In the genomic region with DNA sequence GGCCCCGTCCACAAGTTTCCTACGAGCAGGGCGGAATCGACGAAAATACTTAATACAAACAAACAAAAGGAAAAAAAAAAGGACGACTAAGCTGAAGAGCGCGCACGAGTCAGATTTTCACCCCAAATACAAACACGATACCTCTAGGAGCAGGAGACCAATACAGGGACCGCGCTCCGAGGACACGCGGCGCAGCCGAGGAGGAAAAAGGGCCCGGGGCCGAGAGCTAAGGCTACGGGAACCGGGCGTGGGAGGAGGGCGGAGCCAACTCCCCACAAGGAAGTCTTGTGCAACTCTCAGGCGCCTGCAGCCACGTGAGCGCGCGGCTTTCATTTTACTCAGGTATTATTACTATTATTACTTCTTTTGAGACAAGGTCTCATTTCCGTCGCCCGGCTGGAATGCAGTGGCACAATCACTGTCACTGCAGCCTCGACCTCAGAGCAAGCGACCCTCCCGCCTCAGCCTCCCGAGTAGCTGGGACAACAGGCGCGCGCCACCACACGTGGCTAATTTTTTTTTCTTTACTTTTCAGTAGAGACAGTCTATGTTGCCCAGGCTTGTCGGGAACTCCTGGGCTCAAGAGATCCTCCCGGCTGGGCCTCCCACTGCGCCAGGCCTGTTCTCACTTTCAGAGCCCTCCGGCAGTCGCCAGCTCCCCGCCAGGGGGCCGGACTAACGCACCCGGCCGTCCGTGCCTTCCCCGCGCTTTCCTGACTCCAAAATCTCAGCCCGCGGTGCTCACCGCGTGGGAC, we compare ENCODE assay signal across 1 cellular context.
TF ChIP-seq lines count a peak whose summit lies in the region.

No MANE protein-coding gene starts in this region.

TF ChIP-seq in K562, 482 proteins besides CTCF, POLR2A, EP300 and RAD21 (continued from another document and continues in another):
- 0 out of 2 replicates have a peak, but pooled peaks have one; percentile 27 for TF ChIP-seq HSF4 (CRISPR knock-in tag; IDR thresholded peaks at IDR 0.05; ENCODE audit: borderline replicate concordance)
- no peak for TF ChIP-seq KLF10 (CRISPR knock-in tag; IDR thresholded peaks at IDR 0.05)
- TF ChIP-seq NR2C2 (CRISPR knock-in tag; IDR thresholded peaks at IDR 0.05): peak; percentile 55; the same call in 1 of the 2 replicates
- TF ChIP-seq NR2C2 (tag; IDR thresholded peaks at IDR 0.05): no peak
- TF ChIP-seq ELF4 (CRISPR knock-in tag; IDR thresholded peaks at IDR 0.05): no peak
- no peak for TF ChIP-seq XRCC5 (IDR thresholded peaks at IDR 0.05; ENCODE audit: low read depth, low read length)
- peak; percentile 27 to 48; a peak in 1 of 4 replicates for TF ChIP-seq MAZ (CRISPR knock-in tag; conservative IDR thresholded peaks at IDR 0.05 in 1 of 2, IDR thresholded peaks at IDR 0.05 in 1 of 2)
- peak; percentile 56; the same call in 1 of the 2 replicates for TF ChIP-seq NFATC3 (IDR thresholded peaks at IDR 0.05)
- TF ChIP-seq BACH1 (tag; IDR thresholded peaks at IDR 0.05): no peak
- TF ChIP-seq ZBTB7A (IDR thresholded peaks at IDR 0.05; ENCODE audit: borderline replicate concordance, control insufficient read depth, low read depth, low read length): peak; percentile 13; the same call in 1 of the 2 replicates
- TF ChIP-seq MTA1 (IDR thresholded peaks at IDR 0.05; ENCODE audit: borderline replicate concordance): 0 out of 2 replicates have a peak, but pooled peaks have one; percentile 43
- peak; percentile 82 for TF ChIP-seq RAD51 (IDR thresholded peaks at IDR 0.05; ENCODE audit: borderline replicate concordance, low read depth)
- TF ChIP-seq, protein P1, sequence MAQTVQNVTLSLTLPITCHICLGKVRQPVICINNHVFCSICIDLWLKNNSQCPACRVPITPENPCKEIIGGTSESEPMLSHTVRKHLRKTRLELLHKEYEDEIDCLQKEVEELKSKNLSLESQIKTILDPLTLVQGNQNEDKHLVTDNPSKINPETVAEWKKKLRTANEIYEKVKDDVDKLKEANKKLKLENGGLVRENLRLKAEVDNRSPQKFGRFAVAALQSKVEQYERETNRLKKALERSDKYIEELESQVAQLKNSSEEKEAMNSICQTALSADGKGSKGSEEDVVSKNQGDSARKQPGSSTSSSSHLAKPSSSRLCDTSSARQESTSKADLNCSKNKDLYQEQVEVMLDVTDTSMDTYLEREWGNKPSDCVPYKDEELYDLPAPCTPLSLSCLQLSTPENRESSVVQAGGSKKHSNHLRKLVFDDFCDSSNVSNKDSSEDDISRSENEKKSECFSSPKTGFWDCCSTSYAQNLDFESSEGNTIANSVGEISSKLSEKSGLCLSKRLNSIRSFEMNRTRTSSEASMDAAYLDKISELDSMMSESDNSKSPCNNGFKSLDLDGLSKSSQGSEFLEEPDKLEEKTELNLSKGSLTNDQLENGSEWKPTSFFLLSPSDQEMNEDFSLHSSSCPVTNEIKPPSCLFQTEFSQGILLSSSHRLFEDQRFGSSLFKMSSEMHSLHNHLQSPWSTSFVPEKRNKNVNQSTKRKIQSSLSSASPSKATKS (CRISPR knock-in tag; IDR thresholded peaks at IDR 0.05): no peak
- TF ChIP-seq CBX5 (IDR thresholded peaks at IDR 0.05; ENCODE audit: borderline replicate concordance, low read depth): peak; percentile 62; the same call in 1 of the 2 replicates
- no peak; a peak in 1 of 6 replicates for TF ChIP-seq ZBTB11 (CRISPR knock-in tag; IDR thresholded peaks at IDR 0.05)
- no peak for TF ChIP-seq PTBP1 (IDR thresholded peaks at IDR 0.05; ENCODE audit: low read depth, low read length)
- TF ChIP-seq TCF3 (CRISPR knock-in tag; IDR thresholded peaks at IDR 0.05): peak; percentile 29; the same call in 1 of the 2 replicates
- TF ChIP-seq KAT8 (IDR thresholded peaks at IDR 0.05; ENCODE audit: low read depth): no peak
- TF ChIP-seq USF2 (CRISPR knock-in tag; IDR thresholded peaks at IDR 0.05): peak; percentile 85
- no peak; the same call in 1 of the 2 replicates for TF ChIP-seq STAG1 (CRISPR knock-in tag; IDR thresholded peaks at IDR 0.05; ENCODE audit: borderline replicate concordance)
- TF ChIP-seq ETV5 (CRISPR knock-in tag; IDR thresholded peaks at IDR 0.05; ENCODE audit: low read depth): peak; percentile 75
- no peak for TF ChIP-seq SRSF1 (IDR thresholded peaks at IDR 0.05; ENCODE audit: low read depth, low read length)
- TF ChIP-seq GTF2B (IDR thresholded peaks at IDR 0.05; ENCODE audit: extremely low read depth, insufficient read length): peak; percentile 65
- TF ChIP-seq PHB2 (IDR thresholded peaks at IDR 0.05; ENCODE audit: low read depth): no peak; the same call in 1 of the 2 replicates
- peak; percentile 97 for TF ChIP-seq MYC (IDR thresholded peaks at IDR 0.05; ENCODE audit: low read depth, low read length)
- TF ChIP-seq MYC (CRISPR knock-in tag; IDR thresholded peaks at IDR 0.05; ENCODE audit: borderline replicate concordance, low read depth): peak; percentile 75; the same call in 1 of the 2 replicates
- no peak for TF ChIP-seq ZNF280B (CRISPR knock-in tag; IDR thresholded peaks at IDR 0.05)
- no peak for TF ChIP-seq MYBL2 (IDR thresholded peaks at IDR 0.05; ENCODE audit: low read depth)
- TF ChIP-seq MYBL2 (CRISPR knock-in tag; IDR thresholded peaks at IDR 0.05; ENCODE audit: borderline replicate concordance): no peak
- TF ChIP-seq PHF8 (IDR thresholded peaks at IDR 0.05; ENCODE audit: borderline replicate concordance, low read length): peak; percentile 75
- TF ChIP-seq TEAD2 (tag; IDR thresholded peaks at IDR 0.05): peak; percentile 78
- TF ChIP-seq STAT5B (CRISPR knock-in tag; IDR thresholded peaks at IDR 0.05): no peak
- TF ChIP-seq, protein P2, sequence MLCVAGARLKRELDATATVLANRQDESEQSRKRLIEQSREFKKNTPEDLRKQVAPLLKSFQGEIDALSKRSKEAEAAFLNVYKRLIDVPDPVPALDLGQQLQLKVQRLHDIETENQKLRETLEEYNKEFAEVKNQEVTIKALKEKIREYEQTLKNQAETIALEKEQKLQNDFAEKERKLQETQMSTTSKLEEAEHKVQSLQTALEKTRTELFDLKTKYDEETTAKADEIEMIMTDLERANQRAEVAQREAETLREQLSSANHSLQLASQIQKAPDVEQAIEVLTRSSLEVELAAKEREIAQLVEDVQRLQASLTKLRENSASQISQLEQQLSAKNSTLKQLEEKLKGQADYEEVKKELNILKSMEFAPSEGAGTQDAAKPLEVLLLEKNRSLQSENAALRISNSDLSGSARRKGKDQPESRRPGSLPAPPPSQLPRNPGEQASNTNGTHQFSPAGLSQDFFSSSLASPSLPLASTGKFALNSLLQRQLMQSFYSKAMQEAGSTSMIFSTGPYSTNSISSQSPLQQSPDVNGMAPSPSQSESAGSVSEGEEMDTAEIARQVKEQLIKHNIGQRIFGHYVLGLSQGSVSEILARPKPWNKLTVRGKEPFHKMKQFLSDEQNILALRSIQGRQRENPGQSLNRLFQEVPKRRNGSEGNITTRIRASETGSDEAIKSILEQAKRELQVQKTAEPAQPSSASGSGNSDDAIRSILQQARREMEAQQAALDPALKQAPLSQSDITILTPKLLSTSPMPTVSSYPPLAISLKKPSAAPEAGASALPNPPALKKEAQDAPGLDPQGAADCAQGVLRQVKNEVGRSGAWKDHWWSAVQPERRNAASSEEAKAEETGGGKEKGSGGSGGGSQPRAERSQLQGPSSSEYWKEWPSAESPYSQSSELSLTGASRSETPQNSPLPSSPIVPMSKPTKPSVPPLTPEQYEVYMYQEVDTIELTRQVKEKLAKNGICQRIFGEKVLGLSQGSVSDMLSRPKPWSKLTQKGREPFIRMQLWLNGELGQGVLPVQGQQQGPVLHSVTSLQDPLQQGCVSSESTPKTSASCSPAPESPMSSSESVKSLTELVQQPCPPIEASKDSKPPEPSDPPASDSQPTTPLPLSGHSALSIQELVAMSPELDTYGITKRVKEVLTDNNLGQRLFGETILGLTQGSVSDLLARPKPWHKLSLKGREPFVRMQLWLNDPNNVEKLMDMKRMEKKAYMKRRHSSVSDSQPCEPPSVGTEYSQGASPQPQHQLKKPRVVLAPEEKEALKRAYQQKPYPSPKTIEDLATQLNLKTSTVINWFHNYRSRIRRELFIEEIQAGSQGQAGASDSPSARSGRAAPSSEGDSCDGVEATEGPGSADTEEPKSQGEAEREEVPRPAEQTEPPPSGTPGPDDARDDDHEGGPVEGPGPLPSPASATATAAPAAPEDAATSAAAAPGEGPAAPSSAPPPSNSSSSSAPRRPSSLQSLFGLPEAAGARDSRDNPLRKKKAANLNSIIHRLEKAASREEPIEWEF (CRISPR knock-in tag; IDR thresholded peaks at IDR 0.05): peak; percentile 69; the same call in 1 of the 2 replicates
- TF ChIP-seq, protein P3, sequence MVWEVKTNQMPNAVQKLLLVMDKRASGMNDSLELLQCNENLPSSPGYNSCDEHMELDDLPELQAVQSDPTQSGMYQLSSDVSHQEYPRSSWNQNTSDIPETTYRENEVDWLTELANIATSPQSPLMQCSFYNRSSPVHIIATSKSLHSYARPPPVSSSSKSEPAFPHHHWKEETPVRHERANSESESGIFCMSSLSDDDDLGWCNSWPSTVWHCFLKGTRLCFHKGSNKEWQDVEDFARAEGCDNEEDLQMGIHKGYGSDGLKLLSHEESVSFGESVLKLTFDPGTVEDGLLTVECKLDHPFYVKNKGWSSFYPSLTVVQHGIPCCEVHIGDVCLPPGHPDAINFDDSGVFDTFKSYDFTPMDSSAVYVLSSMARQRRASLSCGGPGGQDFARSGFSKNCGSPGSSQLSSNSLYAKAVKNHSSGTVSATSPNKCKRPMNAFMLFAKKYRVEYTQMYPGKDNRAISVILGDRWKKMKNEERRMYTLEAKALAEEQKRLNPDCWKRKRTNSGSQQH (CRISPR knock-in tag; IDR thresholded peaks at IDR 0.05): no peak
- no peak; the same call in 1 of the 2 replicates for TF ChIP-seq FOSL1 (tag; conservative IDR thresholded peaks at IDR 0.05)
- peak; percentile 88 for TF ChIP-seq TRIM28 (IDR thresholded peaks at IDR 0.05)
- no peak for TF ChIP-seq RHOXF2B (CRISPR knock-in tag; conservative IDR thresholded peaks at IDR 0.05)
- TF ChIP-seq SIRT6 (IDR thresholded peaks at IDR 0.05; ENCODE audit: low read depth, low read length): no peak
- peak; percentile 45; the same call in 1 of the 2 replicates for TF ChIP-seq CBX1 (IDR thresholded peaks at IDR 0.05; ENCODE audit: low read depth)
- no peak for TF ChIP-seq ZNF444 (CRISPR knock-in tag; IDR thresholded peaks at IDR 0.05)
- TF ChIP-seq ZNF232 (CRISPR knock-in tag; IDR thresholded peaks at IDR 0.05): no peak; the same call in 1 of the 2 replicates
- TF ChIP-seq ZNF217 (CRISPR knock-in tag; IDR thresholded peaks at IDR 0.05): no peak
- TF ChIP-seq, protein P4, sequence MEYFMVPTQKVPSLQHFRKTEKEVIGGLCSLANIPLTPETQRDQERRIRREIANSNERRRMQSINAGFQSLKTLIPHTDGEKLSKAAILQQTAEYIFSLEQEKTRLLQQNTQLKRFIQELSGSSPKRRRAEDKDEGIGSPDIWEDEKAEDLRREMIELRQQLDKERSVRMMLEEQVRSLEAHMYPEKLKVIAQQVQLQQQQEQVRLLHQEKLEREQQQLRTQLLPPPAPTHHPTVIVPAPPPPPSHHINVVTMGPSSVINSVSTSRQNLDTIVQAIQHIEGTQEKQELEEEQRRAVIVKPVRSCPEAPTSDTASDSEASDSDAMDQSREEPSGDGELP (CRISPR knock-in tag; IDR thresholded peaks at IDR 0.05; ENCODE audit: borderline replicate concordance): peak; percentile 72
